11 cellular contexts compared by ENCODE assay signal in genomic region chr12:6667559-6668210, GRCh38. TPM values are rescaled to one million over a fixed set of nuclear protein-coding genes. Genes with fewer than 3 reads are reported as not detected.
DNase-seq lines count a peak whose midpoint lies in the region; ATAC-seq, FAIRE-seq and TF ChIP-seq lines count a peak whose summit lies in the region.
"Had no signal": no experiment of that assay in that cellular context is flagged by ENCODE, and none has a peak within 500 bp of the region (broad histone marks: within the 10 kb centered on the region; RNA-seq: fewer than 3 reads in every experiment).

No MANE protein-coding gene starts in this region.

- H3K4me1 Mint-ChIP-seq in GM23338 = no peaks in the 10 kb centered on the region; the same call in 2 of the 3 replicates
- no peaks in the 10 kb centered on the region for H3K4me1 Mint-ChIP-seq in activated T-helper 17 cell treated with anti-CD3 and anti-CD28 coated beads, Interleukin-2, amount 50 U/mL, for 72 hours

- H3K27me3 Mint-ChIP-seq in GM23338 (ENCODE audit: insufficient read depth, low read depth, poor library complexity) = peaks cover 11% of the 10 kb centered on the region
- no peaks in the 10 kb centered on the region for H3K27me3 Mint-ChIP-seq in activated T-helper 17 cell treated with anti-CD3 and anti-CD28 coated beads, Interleukin-2, amount 50 U/mL, for 72 hours

- H3K9me3 Mint-ChIP-seq in GM23338 = no peaks in the 10 kb centered on the region
- no peaks in the 10 kb centered on the region for H3K9me3 Mint-ChIP-seq in activated T-helper 17 cell treated with anti-CD3 and anti-CD28 coated beads, Interleukin-2, amount 50 U/mL, for 72 hours
- H3K9me3 Mint-ChIP-seq: activated T-cell treated with anti-CD3 and anti-CD28 coated beads, Interleukin-2, amount 50 U/mL, for 72 hours had no signal

- no peaks in the 10 kb centered on the region for H3K79me2 ChIP-seq in GM23338 (replicated peaks; ENCODE audit: insufficient read depth)

- no peak overlapping the region for H2AFZ ChIP-seq in GM23338

- no peaks in the 10 kb centered on the region for H3K4me1 ChIP-seq in GM23338 (ENCODE audit: insufficient read depth)

- H3K9me2 ChIP-seq in GM23338 (ENCODE audit: insufficient read depth) = peaks cover 4% of the 10 kb centered on the region

- no peak for FAIRE-seq in D721Med (lab: Jason Lieb, UNC)

- no peak overlapping the region for H3K4me3 Mint-ChIP-seq in GM23338
- no peak overlapping the region for H3K4me3 Mint-ChIP-seq in activated T-helper 17 cell treated with anti-CD3 and anti-CD28 coated beads, Interleukin-2, amount 50 U/mL, for 72 hours
- H3K4me3 Mint-ChIP-seq: activated T-cell treated with anti-CD3 and anti-CD28 coated beads, Interleukin-2, amount 50 U/mL, for 72 hours had no signal

- peaks cover 32% of the 10 kb centered on the region for H3K36me3 ChIP-seq in GM23338 (ENCODE audit: insufficient read depth)
- peaks cover 55% of the 10 kb centered on the region for H3K36me3 ChIP-seq in MG63

- H4K20me1 ChIP-seq in GM23338 (replicated peaks; ENCODE audit: insufficient read depth) = peaks cover 3% of the 10 kb centered on the region; the same call in 1 of the 2 replicates

- TF ChIP-seq CTCF in D721Med (IDR thresholded peaks at IDR 0.05; ENCODE audit: insufficient read depth, missing control alignments) (peak; percentile 19), GM23338 (conservative IDR thresholded peaks at IDR 0.05; ENCODE audit: low read depth in 2 of 2) (peak; percentile 20 to 53; a peak in 2 of 4 replicates), VCaP (conservative IDR thresholded peaks at IDR 0.05) (peak; percentile 75)

- H3K36me3 Mint-ChIP-seq in GM23338 (ENCODE audit: low read depth) = peaks cover 54% of the 10 kb centered on the region
- peaks cover 76% of the 10 kb centered on the region for H3K36me3 Mint-ChIP-seq in activated T-helper 17 cell treated with anti-CD3 and anti-CD28 coated beads, Interleukin-2, amount 50 U/mL, for 72 hours (ENCODE audit: low read depth)

- H3K27ac Mint-ChIP-seq in GM23338 = no peak overlapping the region
- no peak overlapping the region for H3K27ac Mint-ChIP-seq in activated T-helper 17 cell treated with anti-CD3 and anti-CD28 coated beads, Interleukin-2, amount 50 U/mL, for 72 hours
- H3K27ac Mint-ChIP-seq: activated T-cell treated with anti-CD3 and anti-CD28 coated beads, Interleukin-2, amount 50 U/mL, for 72 hours had no signal

- ATAC-seq in GM23338 = peak; percentile 6; the same call in 1 of the 3 replicates
- ATAC-seq in HG03135 (IDR thresholded peaks at IDR 0.05; ENCODE audit: unreplicated experiment) = no peak
- no peak for ATAC-seq in activated T-helper 17 cell treated with anti-CD3 and anti-CD28 coated beads, Interleukin-2, amount 50 U/mL, for 72 hours (replicated peaks)
- ATAC-seq: activated T-cell treated with anti-CD3 and anti-CD28 coated beads, Interleukin-2, amount 50 U/mL, for 72 hours had no signal

- peaks cover 4% of the 10 kb centered on the region; the same call in 1 of the 2 replicates for H3F3A ChIP-seq in GM23338 (replicated peaks; ENCODE audit: low read depth)

- H3K4me3 ChIP-seq in GM23338 = no peak overlapping the region
- no peak overlapping the region for H3K4me3 ChIP-seq in MG63
- H3K4me3 ChIP-seq: coronary artery had no signal

- no peaks in the 10 kb centered on the region for H3K9me3 ChIP-seq in MG63

- no peaks in the 10 kb centered on the region for H3K27me3 ChIP-seq in GM23338 (ENCODE audit: insufficient read depth)
- no peaks in the 10 kb centered on the region for H3K27me3 ChIP-seq in MG63

- H3K27ac ChIP-seq in GM23338 (ENCODE audit: low read depth) (no peak overlapping the region), VCaP (no peak overlapping the region)
- H3K27ac ChIP-seq: coronary artery had no signal

- no peak overlapping the region for H3K4me2 ChIP-seq in GM23338

- DNase-seq in D721Med (ENCODE audit: insufficient read length, low spot score) (no peak), GM23338 (ENCODE audit: low spot score) (peak; percentile 46), kidney tubule cell (ENCODE audit: low spot score) (peak; percentile 18), HuH-7 (ENCODE audit: low spot score) (no peak), MG63 (no peak)
- DNase-seq: activated T-cell treated with anti-CD3 and anti-CD28 coated beads, Interleukin-2, amount 50 U/mL, for 72 hours had no signal

TF ChIP-seq in GM23338, 12 proteins besides CTCF, POLR2A, EP300 and RAD21 (continues in another document):
- TF ChIP-seq JUNB (IDR thresholded peaks at IDR 0.05; ENCODE audit: unreplicated experiment) = no peak
- TF ChIP-seq EZH2 (IDR thresholded peaks at IDR 0.05; ENCODE audit: low read depth, unreplicated experiment) = no peak
- no peak for TF ChIP-seq CREB1 (CRISPR knock-in tag; IDR thresholded peaks at IDR 0.05; ENCODE audit: low read depth)
- TF ChIP-seq ETS1 (IDR thresholded peaks at IDR 0.05) = no peak
- no peak for TF ChIP-seq ZNF331 (CRISPR knock-in tag; IDR thresholded peaks at IDR 0.05; ENCODE audit: low read depth)
- TF ChIP-seq POLR2AphosphoS5 (IDR thresholded peaks at IDR 0.05; ENCODE audit: low read depth) = no peak
- TF ChIP-seq ZNF114 (CRISPR knock-in tag; IDR thresholded peaks at IDR 0.05) = no peak
- TF ChIP-seq, protein P1, sequence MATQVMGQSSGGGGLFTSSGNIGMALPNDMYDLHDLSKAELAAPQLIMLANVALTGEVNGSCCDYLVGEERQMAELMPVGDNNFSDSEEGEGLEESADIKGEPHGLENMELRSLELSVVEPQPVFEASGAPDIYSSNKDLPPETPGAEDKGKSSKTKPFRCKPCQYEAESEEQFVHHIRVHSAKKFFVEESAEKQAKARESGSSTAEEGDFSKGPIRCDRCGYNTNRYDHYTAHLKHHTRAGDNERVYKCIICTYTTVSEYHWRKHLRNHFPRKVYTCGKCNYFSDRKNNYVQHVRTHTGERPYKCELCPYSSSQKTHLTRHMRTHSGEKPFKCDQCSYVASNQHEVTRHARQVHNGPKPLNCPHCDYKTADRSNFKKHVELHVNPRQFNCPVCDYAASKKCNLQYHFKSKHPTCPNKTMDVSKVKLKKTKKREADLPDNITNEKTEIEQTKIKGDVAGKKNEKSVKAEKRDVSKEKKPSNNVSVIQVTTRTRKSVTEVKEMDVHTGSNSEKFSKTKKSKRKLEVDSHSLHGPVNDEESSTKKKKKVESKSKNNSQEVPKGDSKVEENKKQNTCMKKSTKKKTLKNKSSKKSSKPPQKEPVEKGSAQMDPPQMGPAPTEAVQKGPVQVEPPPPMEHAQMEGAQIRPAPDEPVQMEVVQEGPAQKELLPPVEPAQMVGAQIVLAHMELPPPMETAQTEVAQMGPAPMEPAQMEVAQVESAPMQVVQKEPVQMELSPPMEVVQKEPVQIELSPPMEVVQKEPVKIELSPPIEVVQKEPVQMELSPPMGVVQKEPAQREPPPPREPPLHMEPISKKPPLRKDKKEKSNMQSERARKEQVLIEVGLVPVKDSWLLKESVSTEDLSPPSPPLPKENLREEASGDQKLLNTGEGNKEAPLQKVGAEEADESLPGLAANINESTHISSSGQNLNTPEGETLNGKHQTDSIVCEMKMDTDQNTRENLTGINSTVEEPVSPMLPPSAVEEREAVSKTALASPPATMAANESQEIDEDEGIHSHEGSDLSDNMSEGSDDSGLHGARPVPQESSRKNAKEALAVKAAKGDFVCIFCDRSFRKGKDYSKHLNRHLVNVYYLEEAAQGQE (IDR thresholded peaks at IDR 0.05; ENCODE audit: unreplicated experiment) = no peak

RNA-seq across cellular contexts. Expression of gene ING4, which starts 4.8 kb away (rescaled TPM):
- total RNA-seq in GM23338 (2014; rRNA removed; shearing (Covaris generic)) = 22.0 and 27.7 TPM in 2 replicates
- 25.5 and 29.6 TPM in 2 replicates for polyA plus RNA-seq in GM23338 (2016; fragmentation: Nextera tagmentation; extraction: Ambion mirVana)
- total RNA-seq in MG63 (2014; rRNA removed; shearing (Covaris generic); ENCODE audit: low replicate concordance) = 30.1 and 33.1 TPM in 2 replicates
- total RNA-seq in activated T-helper 17 cell treated with anti-CD3 and anti-CD28 coated beads, Interleukin-2, amount 50 U/mL, for 72 hours = 10 to 100 TPM; 13.4 to 25.6 TPM

RNA-seq across cellular contexts. Expression of gene ACRBP, which starts 20.5 kb away (rescaled TPM):
- 2.2 TPM in 1 of 2 replicates, not detected in the other for total RNA-seq in GM23338 (2014; rRNA removed; shearing (Covaris generic))
- polyA plus RNA-seq in GM23338 (2016; fragmentation: Nextera tagmentation; extraction: Ambion mirVana) = 0.70 TPM in 1 of 2 replicates, not detected in the other
- not detected in 2 replicates for total RNA-seq in MG63 (2014; rRNA removed; shearing (Covaris generic); ENCODE audit: low replicate concordance)
- total RNA-seq in activated T-helper 17 cell treated with anti-CD3 and anti-CD28 coated beads, Interleukin-2, amount 50 U/mL, for 72 hours = 1 to 10 TPM in 1 of 2 donors, under 1 TPM in 1; 0.78 to 2.6 TPM

RNA-seq across cellular contexts. Expression of gene ZNF384, which starts 21.5 kb away (rescaled TPM):
- total RNA-seq in GM23338 (2014; rRNA removed; shearing (Covaris generic)) = 30.2 and 35.9 TPM in 2 replicates
- polyA plus RNA-seq in GM23338 (2016; fragmentation: Nextera tagmentation; extraction: Ambion mirVana) = 14.7 and 20.5 TPM in 2 replicates
- 9.3 and 21.9 TPM in 2 replicates for total RNA-seq in MG63 (2014; rRNA removed; shearing (Covaris generic); ENCODE audit: low replicate concordance)
- 10 to 100 TPM; 80.6 to 88.7 TPM for total RNA-seq in activated T-helper 17 cell treated with anti-CD3 and anti-CD28 coated beads, Interleukin-2, amount 50 U/mL, for 72 hours

RNA-seq across cellular contexts. Expression of gene LPAR5, which starts 31.9 kb away (rescaled TPM):
- total RNA-seq in GM23338 (2014; rRNA removed; shearing (Covaris generic)) = 0.38 and 0.89 TPM in 2 replicates
- polyA plus RNA-seq in GM23338 (2016; fragmentation: Nextera tagmentation; extraction: Ambion mirVana) = 0.32 and 0.38 TPM in 2 replicates
- total RNA-seq in MG63 (2014; rRNA removed; shearing (Covaris generic); ENCODE audit: low replicate concordance) = 0.03 TPM in 1 of 2 replicates, not detected in the other
- total RNA-seq in activated T-helper 17 cell treated with anti-CD3 and anti-CD28 coated beads, Interleukin-2, amount 50 U/mL, for 72 hours = 1 to 10 TPM; 3.1 to 4.5 TPM
- total RNA-seq: NCI-H460 had no signal

RNA-seq across cellular contexts. Expression of gene PIANP, which starts 32.9 kb away (rescaled TPM):
- total RNA-seq in GM23338 (2014; rRNA removed; shearing (Covaris generic)) = 2.0 and 2.2 TPM in 2 replicates
- 6.4 and 7.7 TPM in 2 replicates for polyA plus RNA-seq in GM23338 (2016; fragmentation: Nextera tagmentation; extraction: Ambion mirVana)
- not detected in 2 replicates for total RNA-seq in MG63 (2014; rRNA removed; shearing (Covaris generic); ENCODE audit: low replicate concordance)
- total RNA-seq in activated T-helper 17 cell treated with anti-CD3 and anti-CD28 coated beads, Interleukin-2, amount 50 U/mL, for 72 hours = 1 to 10 TPM in 1 of 2 donors, under 1 TPM in 1; 0.41 to 1.4 TPM
- total RNA-seq: NCI-H460 had no signal

Comparison
In these comparisons a context has a peak if more than half of its experiments do, and no peak if none do; other contexts are left out.
1. DNase-seq: peak in GM23338 (single experiment) and kidney tubule cell (single experiment); none in D721Med (single experiment), HuH-7 (single experiment) and MG63 (single experiment).
2. CTCF ChIP-seq: peak in every context shown above with its lines; median percentile 75 in VCaP; 36 in GM23338; 19 in D721Med.